ENCODE assay signal across 18 cellular contexts in genomic region chr7:122628651-122629411, GRCh38.
DNase-seq lines count a peak whose midpoint lies in the region; ATAC-seq and TF ChIP-seq lines count a peak whose summit lies in the region.
"Had no signal": no experiment of that assay in that cellular context is flagged by ENCODE, and none has a peak within 500 bp of the region (broad histone marks: within the 10 kb centered on the region; RNA-seq: fewer than 3 reads in every experiment).

No MANE protein-coding gene starts in this region.

- H3K27me3 ChIP-seq in spleen (replicated peaks in 1 of 7) = no peaks in the 10 kb centered on the region

- no peak overlapping the region for H3K4me3 ChIP-seq in spleen
- H3K4me3 ChIP-seq: A549 had no signal

- DNase-seq in ACHN (peak; percentile 40), HuH-7.5 (ENCODE audit: low spot score) (peak; percentile 20), fibroblast of gingiva (ENCODE audit: low read depth) (peak; percentile 19), left kidney (ENCODE audit: low read depth, low spot score) (peak; percentile 12), spleen (no peak), left ventricle myocardium superior (no peak), putamen (ENCODE audit: low spot score) (no peak)
- DNase-seq in NK-92 treated with Interleukin-12 subunit alpha and Interleukin-12 subunit beta, amount 100 ng/mL, for 24 hours (lab: John Stamatoyannopoulos, UW) = no peak
- DNase-seq: Calu3; CD4-positive, CD25-positive, alpha-beta regulatory T cell; DND-41; GDM1; IMR-90; NCI-H1436 treated with DMSO at 0.1 percent for 48 hours; NCI-H2081; NCI-H510A treated with DMSO at 0.1 percent for 48 hours; SIG-M5 had no signal

- TF ChIP-seq POLR2A in spleen (IDR thresholded peaks at IDR 0.05) = no peak

- H3K4me1 ChIP-seq in spleen = no peaks in the 10 kb centered on the region
- H3K4me1 ChIP-seq: A549 had no signal

- in situ Hi-C loops in ACHN (cut with HindIII; ENCODE audit: low pct_ligation_motif_present, low pct_unique_long_range_greater_than_20kb, low sequenced_read_pairs) = no loop called here

- intact Hi-C loops in spleen (cut with DNase I; ENCODE audit: low total_unique reads) (no loop called here), left ventricle myocardium superior (cut with micrococcal nuclease) (no loop called here)

- no peaks in the 10 kb centered on the region for H3K36me3 ChIP-seq in spleen

- TF ChIP-seq CTCF in spleen (IDR thresholded peaks at IDR 0.05 in 8 of 11, conservative IDR thresholded peaks at IDR 0.05 in 3 of 11) = no peak

- no peak for ATAC-seq in left ventricle myocardium superior
- ATAC-seq: A549 had no signal

- 80 to 94% (median 89%) methylated on average over 5 of the region's 5 CpGs for WGBS in spleen, 5 donors

- no peak overlapping the region for H3K27ac ChIP-seq in spleen
- H3K27ac ChIP-seq: A549 had no signal

- H3K9me3 ChIP-seq in spleen = no peaks in the 10 kb centered on the region
- H3K9me3 ChIP-seq: A549 had no signal

Comparison
In these comparisons a context has a peak if more than half of its experiments do, and no peak if none do; other contexts are left out.
1. DNase-seq: peak in ACHN (single experiment), HuH-7.5 (single experiment), fibroblast of gingiva (single experiment) and left kidney (single experiment); none in NK-92 treated with Interleukin-12 subunit alpha and Interleukin-12 subunit beta, amount 100 ng/mL, for 24 hours (single experiment), spleen (single experiment), left ventricle myocardium superior (single experiment) and putamen (single experiment).